ENCODE assay signal across 13 cellular contexts in the genomic region with DNA sequence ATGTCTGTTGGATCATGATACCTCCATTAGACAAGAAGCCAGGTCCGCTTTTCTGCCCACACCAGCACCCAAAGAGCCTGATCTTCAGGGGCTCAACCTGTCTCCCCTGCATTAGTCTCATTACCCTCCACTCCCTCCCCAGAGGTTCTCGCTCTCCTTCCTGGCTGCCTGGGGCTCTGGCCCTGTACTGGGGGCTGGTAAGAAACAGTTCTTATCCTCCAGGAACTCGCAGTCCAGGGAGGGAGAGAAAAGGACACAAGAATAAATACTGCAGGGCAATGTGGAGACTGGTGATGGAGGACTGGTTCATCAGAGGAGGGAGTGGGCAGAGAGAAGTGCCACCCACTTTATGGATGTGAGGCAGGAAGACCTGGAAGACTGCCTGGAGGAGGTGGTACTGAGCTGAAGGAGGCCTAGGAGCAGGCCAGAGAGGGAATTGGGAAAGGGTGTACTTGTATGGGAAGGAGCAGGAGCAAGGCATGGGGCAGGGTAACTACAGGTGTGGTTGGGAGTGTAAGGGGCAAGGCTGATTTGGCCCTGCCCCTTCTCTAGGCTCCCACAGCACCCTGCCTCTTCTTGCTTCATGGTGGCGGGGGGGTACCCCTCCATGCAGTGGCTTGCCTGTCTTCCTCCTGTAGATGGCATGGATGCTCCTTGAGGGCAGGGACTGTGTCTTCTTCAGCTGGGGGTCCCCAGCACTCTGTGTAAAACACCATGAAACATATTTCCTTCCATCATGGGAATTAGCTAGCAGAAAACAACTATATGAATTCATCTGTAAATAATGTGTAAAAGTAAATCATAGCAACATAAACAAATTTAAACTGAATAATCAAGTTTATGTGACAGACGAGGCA. TPM values are rescaled to one million over a fixed set of nuclear protein-coding genes. Genes with fewer than 3 reads are reported as not detected.
A peak's percentile ranks its signal among the peaks of the same experiment; 100 is the strongest.
DNase-seq lines count a peak whose midpoint lies in the region; ATAC-seq, FAIRE-seq and TF ChIP-seq lines count a peak whose summit lies in the region.
"Had no signal": no experiment of that assay in that cellular context is flagged by ENCODE, and none has a peak within 500 bp of the region (broad histone marks: within the 10 kb centered on the region; RNA-seq: fewer than 3 reads in every experiment).

No MANE protein-coding gene starts in this region.

- H2BK120ac ChIP-seq in H1 (replicated peaks; ENCODE audit: low read depth, low read length) = no peak overlapping the region

- H3K18ac ChIP-seq in H1 (ENCODE audit: extremely low read depth, low read length) = no peak overlapping the region

- POLR2A ChIA-PET in CD4-positive, alpha-beta T cell (lab: Charles Lee) = no interaction called here
- POLR2A ChIA-PET in H1 (lab: Charles Lee; ENCODE audit: partially characterized antibody) = interaction anchor here (0.8 to 3.0 kb wide), 6 partner anchors 11 to 217 kb away, joined by 3 to 10 read pairs (median 6); no protein-coding TSS in a partner anchor
- POLR2A ChIA-PET in activated CD8-positive, alpha-beta T cell treated with anti-CD3 and anti-CD28 coated beads, Interleukin-2, amount 10 ng/mL, durations not matched to agents 7 days and 5 days (lab: Charles Lee) = no interaction called here

- FAIRE-seq in H1 (lab: Jason Lieb, UNC) = no peak

- peak overlapping the region; percentile 81; the same call in 1 of the 2 replicates for H2BK15ac ChIP-seq in H1 (ENCODE audit: low read length)

- no peaks in the 10 kb centered on the region for H3F3A ChIP-seq in neural progenitor cell (ENCODE audit: low read depth)

- H3K9ac ChIP-seq in KMS-11 = no peak overlapping the region
- no peak overlapping the region for H3K9ac ChIP-seq in H1 (replicated peaks in 1 of 4; ENCODE audit: extremely low read depth in 1 of 4, low read depth in 3 of 4, low read length in 3 of 4)
- no peak overlapping the region for H3K9ac ChIP-seq in neural progenitor cell

- no peak overlapping the region for H2AFZ ChIP-seq in KMS-11 (ENCODE audit: low read depth)
- H2AFZ ChIP-seq in H1 (ENCODE audit: low read length) = no peak overlapping the region
- no peak overlapping the region for H2AFZ ChIP-seq in neural progenitor cell (replicated peaks)

- WGBS in H1 (ENCODE audit: extremely low coverage in 1 of 2, insufficient coverage in 1 of 2, insufficient read length in 1 of 2, insufficient replicate concordance in 2 of 2, low coverage in 1 of 2, low lambda C conversion rate in 2 of 2, missing lambda C conversion rate in 1 of 2), 2 experiments = 62% methylated on average over 5 of the region's 5 CpGs; no CpG with 5 or more reads in 1 of the 2 experiments
- 66 to 67% methylated on average over 2 to 4 of the region's 5 CpGs for WGBS in esophagus squamous epithelium, 2 donors

- intact Hi-C loops in CD4-positive, alpha-beta T cell (cut with DNase I, micrococcal nuclease) = loop anchor here (2.0 to 10.0 kb wide), 3 partner anchors 33 to 241 kb away; partner anchors contain the start of gene PEAR1 (in 1 of the 2)
- intact Hi-C loops in esophagus squamous epithelium (cut with DNase I) = no loop called here

- no peak overlapping the region; the same call in 1 of the 2 replicates for H2AK5ac ChIP-seq in H1 (ENCODE audit: low read depth, low read length)

- no peak overlapping the region for H4K91ac ChIP-seq in H1 (replicated peaks; ENCODE audit: insufficient read length, low read length)

- H3K9me3 ChIP-seq in CD4-positive, alpha-beta T cell (ENCODE audit: control insufficient read depth, low read length) = no peaks in the 10 kb centered on the region
- H3K9me3 ChIP-seq in H1 (ENCODE audit: insufficient read depth in 2 of 2, low read depth in 1 of 2, low read length in 1 of 2) = no peaks in the 10 kb centered on the region
- H3K9me3 ChIP-seq in neural progenitor cell (ENCODE audit: low read depth) = no peaks in the 10 kb centered on the region
- H3K9me3 ChIP-seq in esophagus squamous epithelium = no peaks in the 10 kb centered on the region
- H3K9me3 ChIP-seq: MG63 had no signal

- H3K4me1 Mint-ChIP-seq in CD4-positive, alpha-beta T cell (ENCODE audit: low read depth) = peaks cover 38% of the 10 kb centered on the region
- peaks cover 17% of the 10 kb centered on the region for H3K4me1 Mint-ChIP-seq in neural progenitor cell
- peaks cover 35% of the 10 kb centered on the region for H3K4me1 Mint-ChIP-seq in activated CD8-positive, alpha-beta T cell treated with anti-CD3 and anti-CD28 coated beads, Interleukin-2, amount 10 ng/mL, durations not matched to agents 7 days and 5 days (ENCODE audit: low read depth)

- TF ChIP-seq EP300 in H1 (IDR thresholded peaks at IDR 0.05; ENCODE audit: borderline replicate concordance in 1 of 2, low read depth in 2 of 2, low read length in 2 of 2) = no peak

- no peak overlapping the region for H3K4ac ChIP-seq in H1 (replicated peaks; ENCODE audit: insufficient read length, low read depth, low read length)

- no peak overlapping the region for H3K23ac ChIP-seq in H1 (ENCODE audit: insufficient read length)

- H3K79me2 ChIP-seq in KMS-11 (ENCODE audit: insufficient read depth, low read depth) = no peaks in the 10 kb centered on the region
- H3K79me2 ChIP-seq in H1 (ENCODE audit: control insufficient read depth in 1 of 2, insufficient read depth in 2 of 2, low read length in 2 of 2) = no peaks in the 10 kb centered on the region
- H3K79me2 ChIP-seq in neural progenitor cell (ENCODE audit: low read depth) = no peaks in the 10 kb centered on the region

- H4K8ac ChIP-seq in H1 (ENCODE audit: extremely low read depth, insufficient read depth, low read length) = no peak overlapping the region

- H3K9me3 Mint-ChIP-seq in CD4-positive, alpha-beta T cell = no peaks in the 10 kb centered on the region
- peaks cover 9% of the 10 kb centered on the region for H3K9me3 Mint-ChIP-seq in neural progenitor cell
- H3K9me3 Mint-ChIP-seq in activated CD8-positive, alpha-beta T cell treated with anti-CD3 and anti-CD28 coated beads, Interleukin-2, amount 10 ng/mL, durations not matched to agents 7 days and 5 days (ENCODE audit: insufficient read depth) = no peaks in the 10 kb centered on the region

- H3K56ac ChIP-seq in H1 (replicated peaks; ENCODE audit: insufficient read length, low read depth, low read length) = no peak overlapping the region

- TF ChIP-seq POLR2A in H1 (IDR thresholded peaks at IDR 0.05; ENCODE audit: control extremely low read depth in 1 of 2, low read depth in 2 of 2, low read length in 2 of 2) = no peak
- TF ChIP-seq POLR2A in esophagus squamous epithelium (IDR thresholded peaks at IDR 0.05) = no peak

- CTCF ChIA-PET in CD4-positive, alpha-beta T cell (lab: Charles Lee) = no interaction called here
- CTCF ChIA-PET in H1 (lab: Charles Lee; ENCODE audit: partially characterized antibody) = interaction anchor here (0.8 to 11.8 kb wide), 19 partner anchors 9 to 301 kb away, joined by 3 to 287 read pairs (median 4); partner anchors contain the start of genes INSRR, NTRK1 and PEAR1
- CTCF ChIA-PET in activated CD8-positive, alpha-beta T cell treated with anti-CD3 and anti-CD28 coated beads, Interleukin-2, amount 10 ng/mL, durations not matched to agents 7 days and 5 days (lab: Charles Lee) = interaction anchor here (1.2 to 8.1 kb wide), 5 partner anchors 26 to 235 kb away, joined by 3 to 93 read pairs (median 18); partner anchors contain the start of gene PEAR1

- peak overlapping the region; percentile 34 for H3K4me3 Mint-ChIP-seq in CD4-positive, alpha-beta T cell
- H3K4me3 Mint-ChIP-seq in neural progenitor cell = peak overlapping the region; percentile 62
- H3K4me3 Mint-ChIP-seq in activated CD8-positive, alpha-beta T cell treated with anti-CD3 and anti-CD28 coated beads, Interleukin-2, amount 10 ng/mL, durations not matched to agents 7 days and 5 days = no peak overlapping the region

- H3K36me3 ChIP-seq in KMS-11 (ENCODE audit: insufficient read depth) (no peaks in the 10 kb centered on the region), H1 (ENCODE audit: control insufficient read depth in 2 of 4, insufficient read depth in 4 of 4, low read length in 3 of 4) (no peaks in the 10 kb centered on the region), neural progenitor cell (no peaks in the 10 kb centered on the region), esophagus squamous epithelium (no peaks in the 10 kb centered on the region)
- H3K36me3 ChIP-seq: MG63 had no signal

- H3K4me2 ChIP-seq in KMS-11 (peak overlapping the region; percentile 47), H1 (ENCODE audit: insufficient read depth in 1 of 2, low read depth in 2 of 2, low read length in 2 of 2) (peak overlapping the region; percentile 94 to 98; a peak in 2 of 4 replicates), neural progenitor cell (no peak overlapping the region)

- TF ChIP-seq CTCF in CD4-positive, alpha-beta T cell (IDR thresholded peaks at IDR 0.05) = no peak
- no peak for TF ChIP-seq CTCF in KMS-11 (conservative IDR thresholded peaks at IDR 0.05; ENCODE audit: low read depth, low read length)
- TF ChIP-seq CTCF in H1 (IDR thresholded peaks at IDR 0.05; ENCODE audit: control extremely low read depth in 1 of 3, insufficient read depth in 1 of 3, low read depth in 1 of 3, low read length in 3 of 3) = no peak
- no peak for TF ChIP-seq CTCF in neural progenitor cell (IDR thresholded peaks at IDR 0.05)
- no peak for TF ChIP-seq CTCF in esophagus squamous epithelium (IDR thresholded peaks at IDR 0.05)

- no peak overlapping the region for H3K27ac Mint-ChIP-seq in CD4-positive, alpha-beta T cell
- no peak overlapping the region for H3K27ac Mint-ChIP-seq in neural progenitor cell
- H3K27ac Mint-ChIP-seq in activated CD8-positive, alpha-beta T cell treated with anti-CD3 and anti-CD28 coated beads, Interleukin-2, amount 10 ng/mL, durations not matched to agents 7 days and 5 days = no peak overlapping the region

- TF ChIP-seq RAD21 in H1 (IDR thresholded peaks at IDR 0.05 in 1 of 2, conservative IDR thresholded peaks at IDR 0.05 in 1 of 2; ENCODE audit: low read depth in 2 of 2, low read length in 2 of 2) = no peak

- H3K4me3 ChIP-seq in KMS-11 (IDR thresholded peaks at IDR 0.05; ENCODE audit: insufficient read depth, low read depth, low read length) (peak overlapping the region; percentile 49), H1 (ENCODE audit: extremely low read depth in 1 of 4, insufficient read depth in 2 of 4, low read depth in 3 of 4, low read length in 4 of 4) (no peak overlapping the region), neural progenitor cell (no peak overlapping the region), esophagus squamous epithelium (no peak overlapping the region)
- H3K4me3 ChIP-seq: MG63 had no signal

- ATAC-seq in CD4-positive, alpha-beta T cell (ENCODE audit: poor library complexity) = no peak
- ATAC-seq in activated CD8-positive, alpha-beta T cell treated with anti-CD3 and anti-CD28 coated beads, Interleukin-2, amount 10 ng/mL, durations not matched to agents 7 days and 5 days = no peak

- peaks cover 31% of the 10 kb centered on the region for H3K4me1 ChIP-seq in KMS-11 (ENCODE audit: low read depth, poor library complexity, severe bottlenecking)
- peaks cover 3 to 23% (median 10%) of the 10 kb centered on the region in 4 experiments; a peak in 6 of 7 replicates for H3K4me1 ChIP-seq in H1 (replicated peaks in 1 of 4; ENCODE audit: control insufficient read depth in 3 of 4, insufficient read depth in 4 of 4, low read length in 3 of 4)
- H3K4me1 ChIP-seq in neural progenitor cell = peaks cover 17% of the 10 kb centered on the region
- H3K4me1 ChIP-seq in esophagus squamous epithelium = peaks cover 21 to 31% (median 23%) of the 10 kb centered on the region in 3 donors

- H2BK20ac ChIP-seq in H1 (ENCODE audit: low read length) = peak overlapping the region; percentile 61; the same call in 1 of the 2 replicates

- H2BK12ac ChIP-seq in H1 (ENCODE audit: low read depth, low read length) = no peak overlapping the region

- H3K23me2 ChIP-seq in H1 (ENCODE audit: low read depth, low read length) = peaks cover 9% of the 10 kb centered on the region; the same call in 1 of the 2 replicates

- H3K79me1 ChIP-seq in H1 (ENCODE audit: low read depth, low read length) = no peaks in the 10 kb centered on the region

- DNase-seq in CD4-positive, alpha-beta T cell = no peak
- DNase-seq in H1 (ENCODE audit: low read depth in 1 of 2, low spot score in 2 of 2) = no peak
- no peak for DNase-seq in neural progenitor cell (ENCODE audit: low spot score)
- no peak for DNase-seq in EL
- DNase-seq in activated CD8-positive, alpha-beta T cell treated with anti-CD3 and anti-CD28 coated beads, Interleukin-2, amount 10 ng/mL, durations not matched to agents 7 days and 5 days = no peak
- no peak for DNase-seq in esophagus squamous epithelium (lab: John Stamatoyannopoulos, UW)
- DNase-seq: GOT3, NCI-H1694 treated with DMSO at 0.1 percent for 48 hours, SIG-M5 had no signal

- 0 out of 2 replicates have a peak overlapping the region, but pooled peaks have one; percentile 16 for H2BK5ac ChIP-seq in H1 (ENCODE audit: low read depth, low read length)

- no peak overlapping the region for H3K27ac ChIP-seq in CD4-positive, alpha-beta T cell (ENCODE audit: low read depth, low read length)
- no peak overlapping the region for H3K27ac ChIP-seq in KMS-11
- H3K27ac ChIP-seq in H1 (ENCODE audit: low read depth, low read length) = no peak overlapping the region
- no peak overlapping the region for H3K27ac ChIP-seq in neural progenitor cell
- no peak overlapping the region for H3K27ac ChIP-seq in esophagus squamous epithelium

- H4K5ac ChIP-seq in H1 (ENCODE audit: insufficient read length, low read depth, low read length) = no peak overlapping the region

- no peaks in the 10 kb centered on the region; the same call in 1 of the 2 replicates for H4K20me1 ChIP-seq in KMS-11 (ENCODE audit: insufficient read depth)
- H4K20me1 ChIP-seq in H1 (replicated peaks in 1 of 2; ENCODE audit: control insufficient read depth in 1 of 2, insufficient read depth in 2 of 2, low read length in 2 of 2) = peaks cover 4 to 19% of the 10 kb centered on the region in 2 experiments
- peaks cover 28% of the 10 kb centered on the region for H4K20me1 ChIP-seq in neural progenitor cell (ENCODE audit: low read depth)

- no peaks in the 10 kb centered on the region for H3K36me3 Mint-ChIP-seq in CD4-positive, alpha-beta T cell (ENCODE audit: low read depth)
- H3K36me3 Mint-ChIP-seq in neural progenitor cell = no peaks in the 10 kb centered on the region
- H3K36me3 Mint-ChIP-seq in activated CD8-positive, alpha-beta T cell treated with anti-CD3 and anti-CD28 coated beads, Interleukin-2, amount 10 ng/mL, durations not matched to agents 7 days and 5 days (ENCODE audit: low read depth) = no peaks in the 10 kb centered on the region

- no peak overlapping the region for H3K14ac ChIP-seq in H1 (ENCODE audit: insufficient read length)

- peaks cover 94% of the 10 kb centered on the region for H3K27me3 ChIP-seq in CD4-positive, alpha-beta T cell (ENCODE audit: control insufficient read depth, insufficient read depth, low read length)
- H3K27me3 ChIP-seq in KMS-11 (ENCODE audit: insufficient read depth, low read depth) (peaks cover 88% of the 10 kb centered on the region), H1 (replicated peaks in 1 of 4; ENCODE audit: control insufficient read depth in 3 of 4, extremely low read depth in 1 of 4, insufficient read depth in 3 of 4, low read length in 3 of 4) (peaks cover 71 to 92% (median 88%) of the 10 kb centered on the region in 4 experiments), neural progenitor cell (peaks cover 100% of the 10 kb centered on the region), esophagus squamous epithelium (peaks cover 12 to 100% (median 30%) of the 10 kb centered on the region in 4 donors)

- H3K27me3 Mint-ChIP-seq in CD4-positive, alpha-beta T cell = peaks cover 95% of the 10 kb centered on the region
- peaks cover 82% of the 10 kb centered on the region for H3K27me3 Mint-ChIP-seq in neural progenitor cell (ENCODE audit: insufficient read depth, low read depth)
- peaks cover 80% of the 10 kb centered on the region for H3K27me3 Mint-ChIP-seq in activated CD8-positive, alpha-beta T cell treated with anti-CD3 and anti-CD28 coated beads, Interleukin-2, amount 10 ng/mL, durations not matched to agents 7 days and 5 days (ENCODE audit: low read depth)

RNA-seq across cellular contexts. Expression of gene LRRC71, which starts 5.0 kb away (rescaled TPM):
- total RNA-seq in CD4-positive, alpha-beta T cell = not detected
- not detected in 2 replicates for total RNA-seq in H1 (2021; fragmentation: NEBNext Ultra II Directional; extraction: Animal tissue kit (Norgen Biotek cat#: 25700))
- 0.05 and 0.16 TPM in 2 replicates for polyA plus RNA-seq in H1 (2011; rRNA removed)
- 0.27 TPM for polyA plus RNA-seq in H1 (2011; cell fraction: cytosol; rRNA removed)
- polyA plus RNA-seq in H1 (2011; cell fraction: nucleus; rRNA removed) = 0.46 TPM
- polyA plus RNA-seq in H1 (2012, experiment 1 of 2) = 0.12 to 0.59 TPM (median 0.31 TPM) in 4 replicates
- polyA plus RNA-seq in H1 (2012, experiment 2 of 2) = not detected
- 0.12 TPM for polyA plus RNA-seq in H1 (2013, experiment 1 of 2)
- 0.11 TPM for polyA plus RNA-seq in H1 (2013, experiment 2 of 2)
- polyA minus RNA-seq in H1 (2011; rRNA and poly(A)+ RNA removed) = 0.24 TPM in 1 of 2 replicates, not detected in the other
- polyA minus RNA-seq in H1 (2011; cell fraction: cytosol; rRNA and poly(A)+ RNA removed) = not detected
- not detected for polyA minus RNA-seq in H1 (2011; cell fraction: nucleus; rRNA and poly(A)+ RNA removed)
- not detected in 2 replicates for total RNA-seq in neural progenitor cell (ENCODE audit: low replicate concordance)
- total RNA-seq in activated CD8-positive, alpha-beta T cell treated with anti-CD3 and anti-CD28 coated beads, Interleukin-2, amount 10 ng/mL, durations not matched to agents 7 days and 5 days = not detected
- not detected for total RNA-seq in esophagus squamous epithelium
- total RNA-seq: A673 had no signal
- polyA plus RNA-seq: CD14-positive monocyte had no signal

RNA-seq across cellular contexts. Expression of gene PEAR1, which starts 31.9 kb away (rescaled TPM):
- under 1 TPM; 0.20 to 0.41 TPM for total RNA-seq in CD4-positive, alpha-beta T cell
- 0.71 and 0.82 TPM in 2 replicates for total RNA-seq in H1 (2021; fragmentation: NEBNext Ultra II Directional; extraction: Animal tissue kit (Norgen Biotek cat#: 25700))
- 0.63 and 0.77 TPM in 2 replicates for polyA plus RNA-seq in H1 (2011; rRNA removed)
- 0.44 TPM for polyA plus RNA-seq in H1 (2011; cell fraction: cytosol; rRNA removed)
- 3.3 TPM for polyA plus RNA-seq in H1 (2011; cell fraction: nucleus; rRNA removed)
- polyA plus RNA-seq in H1 (2012, experiment 1 of 2) = 0.26 to 0.88 TPM (median 0.65 TPM) in 4 replicates
- polyA plus RNA-seq in H1 (2012, experiment 2 of 2) = 0.39 TPM
- polyA plus RNA-seq in H1 (2013, experiment 1 of 2) = 0.53 TPM
- 0.42 TPM for polyA plus RNA-seq in H1 (2013, experiment 2 of 2)
- 0.13 and 0.22 TPM in 2 replicates for polyA minus RNA-seq in H1 (2011; rRNA and poly(A)+ RNA removed)
- polyA minus RNA-seq in H1 (2011; cell fraction: cytosol; rRNA and poly(A)+ RNA removed) = 0.37 TPM
- polyA minus RNA-seq in H1 (2011; cell fraction: nucleus; rRNA and poly(A)+ RNA removed) = 1.5 TPM
- 0.06 TPM in 1 of 2 replicates, not detected in the other for total RNA-seq in neural progenitor cell (ENCODE audit: low replicate concordance)
- under 1 TPM; 0.21 to 0.40 TPM for total RNA-seq in activated CD8-positive, alpha-beta T cell treated with anti-CD3 and anti-CD28 coated beads, Interleukin-2, amount 10 ng/mL, durations not matched to agents 7 days and 5 days
- total RNA-seq in esophagus squamous epithelium = 1 to 10 TPM; 1.1 to 4.6 (median 2.7) TPM
- polyA plus RNA-seq: CD14-positive monocyte had no signal
